In the genomic region with DNA sequence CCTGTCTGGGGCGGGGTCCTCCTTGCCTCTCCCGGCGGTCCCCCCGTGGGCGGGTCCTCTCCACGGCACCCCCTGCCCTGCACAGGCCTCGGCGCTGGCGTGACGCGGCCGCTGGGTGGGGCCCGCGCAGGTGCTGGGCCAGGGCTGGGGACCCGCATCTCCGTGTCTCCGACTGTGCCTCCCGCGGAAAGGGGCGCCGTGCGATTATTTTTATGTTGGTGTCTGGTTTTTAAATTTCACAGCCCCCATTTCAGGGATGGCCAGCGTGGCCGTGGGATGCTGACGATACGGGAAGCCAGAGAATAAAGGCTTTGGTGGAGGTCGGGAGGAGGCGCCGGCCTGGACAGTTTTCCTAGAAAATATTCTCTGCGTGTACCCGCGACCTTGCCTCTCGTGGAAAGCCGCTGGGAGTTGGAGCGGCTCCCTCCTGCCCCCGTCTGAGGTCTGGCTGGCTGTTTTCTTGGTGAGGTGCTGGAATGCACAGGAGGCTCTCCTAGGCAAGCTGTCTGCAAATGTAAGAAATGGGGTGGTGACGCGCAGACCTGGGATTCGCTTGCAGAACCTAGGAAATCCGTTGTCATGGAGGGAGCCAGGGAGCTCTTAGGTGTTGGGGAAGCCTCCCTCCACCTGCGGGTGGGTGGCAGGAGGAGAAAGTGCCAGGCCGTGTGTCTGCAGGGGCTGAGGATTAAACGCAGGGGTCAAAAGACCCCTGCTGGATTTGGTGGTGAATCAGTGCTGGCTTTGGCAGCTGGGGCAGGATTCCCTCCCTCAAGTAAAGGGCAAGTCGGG, we compare ENCODE assay signal across 8 cellular contexts. TPM values are rescaled to one million over a fixed set of nuclear protein-coding genes. Genes with fewer than 3 reads are reported as not detected.
DNase-seq lines count a peak whose midpoint lies in the region; ATAC-seq, FAIRE-seq and TF ChIP-seq lines count a peak whose summit lies in the region.

No MANE protein-coding gene starts in this region.

- H3K4me3 ChIP-seq in epithelial cell of esophagus (ENCODE audit: low read length), result peak overlapping the region; percentile 13

- H3K9me3 Mint-ChIP-seq in naive B cell, result no peaks in the 10 kb centered on the region

- intact Hi-C loops in Right ventricle myocardium inferior (cut with DNase I), result loop anchor here (5.0 kb wide), 1 partner anchor 105 kb away; no protein-coding TSS in a partner anchor
- intact Hi-C loops in cardiac septum (cut with DNase I), result no loop called here

- H3K36me3 Mint-ChIP-seq in naive B cell, result no peaks in the 10 kb centered on the region

- no peak for DNase-seq in Right ventricle myocardium inferior (ENCODE audit: missing footprints)
- DNase-seq in cardiac septum (ENCODE audit: low spot score), result no peak
- peak; percentile 27 for DNase-seq in epithelial cell of esophagus (ENCODE audit: low read depth)
- DNase-seq in naive B cell, result no peak
- peak; percentile 30 for DNase-seq in urothelium cell line (ENCODE audit: low spot score)
- no peak for DNase-seq in effector CD4-positive, alpha-beta T cell
- DNase-seq in GM03348 (ENCODE audit: low spot score), result no peak
- DNase-seq in activated effector memory CD4-positive, alpha-beta T cell treated with Interleukin-2 at 50 U/mL for 16 hours, result no peak

- H3K4me1 Mint-ChIP-seq in naive B cell, result peaks cover 4 to 7% (median 7%) of the 10 kb centered on the region in 3 donors

- ATAC-seq in Right ventricle myocardium inferior (peak; percentile 79), naive B cell (ENCODE audit: low read depth in 2 of 2) (no peak)

- TF ChIP-seq CTCF in epithelial cell of esophagus (IDR thresholded peaks at IDR 0.05; ENCODE audit: insufficient read depth, low read depth, low read length, missing control alignments), result no peak

- H3K27ac Mint-ChIP-seq in naive B cell, result peak overlapping the region in 1 of 6 donors; percentile 37

- peak overlapping the region in 6 of 8 donors; percentile 35 to 77 (median 58) for H3K4me3 Mint-ChIP-seq in naive B cell

- H3K27me3 Mint-ChIP-seq in naive B cell, result peaks cover 57 to 80% (median 78%) of the 10 kb centered on the region in 3 donors

- FAIRE-seq in urothelium cell line (lab: Jason Lieb, UNC), result no peak

RNA-seq across cellular contexts. Expression of a gene that starts 28.7 kb away (rescaled TPM):
- total RNA-seq in Right ventricle myocardium inferior (1.6 TPM), cardiac septum (1.5 TPM)
- not detected for polyA plus RNA-seq in naive B cell (ENCODE audit: low read depth in 6 of 6)

RNA-seq across cellular contexts. Expression of a gene that starts 55.4 kb away (rescaled TPM):
- total RNA-seq in Right ventricle myocardium inferior (157 TPM), cardiac septum (112 TPM)
- polyA plus RNA-seq in naive B cell (ENCODE audit: low read depth in 6 of 6), result 10 to 100 TPM in 4 of 6 donors, 1 to 10 TPM in 2; 7.0 to 13.5 (median 11.5) TPM

Comparison
In these comparisons a context has a peak if more than half of its experiments do, and no peak if none do; other contexts are left out.
1. DNase-seq: peak in epithelial cell of esophagus (single experiment) and urothelium cell line (single experiment); none in Right ventricle myocardium inferior (single experiment), cardiac septum (single experiment), naive B cell (single experiment), effector CD4-positive, alpha-beta T cell (single experiment), GM03348 (single experiment) and activated effector memory CD4-positive, alpha-beta T cell treated with Interleukin-2 at 50 U/mL for 16 hours (single experiment).